In the genomic region with DNA sequence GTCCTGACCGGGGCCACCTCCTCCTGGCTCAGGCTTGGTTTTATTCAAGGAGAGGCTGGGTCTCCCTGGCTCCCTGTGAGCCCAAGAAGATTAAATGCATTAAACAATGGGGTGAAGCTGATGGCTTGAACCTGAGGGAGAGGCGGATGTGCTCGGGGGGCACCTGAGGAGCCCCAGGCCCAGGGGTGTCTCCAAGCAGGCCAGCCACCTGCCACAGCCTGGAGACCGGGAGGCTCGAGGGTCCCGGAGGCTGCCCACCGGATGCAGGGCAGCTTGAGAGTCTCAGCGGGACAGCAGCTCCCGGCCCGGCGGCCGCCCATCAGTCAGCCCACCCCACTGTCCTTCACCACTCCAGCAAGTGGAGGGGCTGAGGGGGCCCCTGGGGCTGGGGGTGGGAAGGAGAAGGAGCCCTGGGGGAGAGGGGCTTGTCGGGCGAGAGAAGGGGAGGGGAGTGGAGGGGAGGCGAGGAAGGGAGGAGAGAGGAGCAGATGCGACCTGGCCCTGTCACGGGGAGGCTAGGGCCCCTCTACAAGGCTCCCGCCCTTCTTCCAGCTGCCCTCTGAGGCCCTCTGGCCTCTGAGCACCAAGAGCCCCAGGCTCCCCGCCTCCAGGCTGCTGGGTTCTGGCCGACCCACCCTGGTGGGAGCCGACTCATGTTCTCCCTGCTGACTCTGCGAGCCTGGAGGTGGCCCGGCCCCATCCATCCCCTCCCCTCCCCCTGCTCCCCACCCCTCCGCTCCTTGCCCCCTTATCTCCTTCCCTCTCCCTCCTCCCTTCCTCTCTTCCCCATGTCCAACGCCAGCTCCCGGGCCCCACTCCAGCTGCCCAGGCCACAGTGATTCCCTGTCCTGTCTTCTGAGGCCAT, we compare ENCODE assay signal across 1 cellular context.
A peak's percentile ranks its signal among the peaks of the same experiment; 100 is the strongest.
TF ChIP-seq lines count a peak whose summit lies in the region.

No MANE protein-coding gene starts in this region.

TF ChIP-seq in HepG2, 621 proteins besides CTCF, POLR2A, EP300 and RAD21 (continued from another document):
- TF ChIP-seq PCBP1 (IDR thresholded peaks at IDR 0.05; ENCODE audit: borderline replicate concordance, low read depth, low read length) (peak; percentile 97), HNRNPK (IDR thresholded peaks at IDR 0.05; ENCODE audit: low read depth, low read length, poor library complexity, severe bottlenecking) (peak; percentile 94), FIP1L1 (IDR thresholded peaks at IDR 0.05; ENCODE audit: borderline replicate concordance, insufficient read depth, low read depth, low read length) (no peak), ZFX (CRISPR knock-in tag; IDR thresholded peaks at IDR 0.05; ENCODE audit: low read depth) (0 out of 2 replicates have a peak, but pooled peaks have one; percentile 1), MED8 (CRISPR knock-in tag; IDR thresholded peaks at IDR 0.05; ENCODE audit: insufficient replicate concordance) (peak; percentile 16)
- TF ChIP-seq, protein P1, sequence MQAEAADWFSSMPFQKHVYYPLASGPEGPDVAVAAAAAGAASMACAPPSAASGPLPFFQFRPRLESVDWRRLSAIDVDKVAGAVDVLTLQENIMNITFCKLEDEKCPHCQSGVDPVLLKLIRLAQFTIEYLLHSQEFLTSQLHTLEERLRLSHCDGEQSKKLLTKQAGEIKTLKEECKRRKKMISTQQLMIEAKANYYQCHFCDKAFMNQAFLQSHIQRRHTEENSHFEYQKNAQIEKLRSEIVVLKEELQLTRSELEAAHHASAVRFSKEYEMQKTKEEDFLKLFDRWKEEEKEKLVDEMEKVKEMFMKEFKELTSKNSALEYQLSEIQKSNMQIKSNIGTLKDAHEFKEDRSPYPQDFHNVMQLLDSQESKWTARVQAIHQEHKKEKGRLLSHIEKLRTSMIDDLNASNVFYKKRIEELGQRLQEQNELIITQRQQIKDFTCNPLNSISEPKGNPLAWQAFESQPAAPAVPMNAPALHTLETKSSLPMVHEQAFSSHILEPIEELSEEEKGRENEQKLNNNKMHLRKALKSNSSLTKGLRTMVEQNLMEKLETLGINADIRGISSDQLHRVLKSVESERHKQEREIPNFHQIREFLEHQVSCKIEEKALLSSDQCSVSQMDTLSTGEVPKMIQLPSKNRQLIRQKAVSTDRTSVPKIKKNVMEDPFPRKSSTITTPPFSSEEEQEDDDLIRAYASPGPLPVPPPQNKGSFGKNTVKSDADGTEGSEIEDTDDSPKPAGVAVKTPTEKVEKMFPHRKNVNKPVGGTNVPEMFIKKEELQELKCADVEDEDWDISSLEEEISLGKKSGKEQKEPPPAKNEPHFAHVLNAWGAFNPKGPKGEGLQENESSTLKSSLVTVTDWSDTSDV (CRISPR knock-in tag; IDR thresholded peaks at IDR 0.05) = 0 out of 2 replicates have a peak, but pooled peaks have one; percentile 5
